9 cellular contexts compared by ENCODE assay signal in genomic region chr18:76351961-76352581, GRCh38.
DNase-seq lines count a peak whose midpoint lies in the region; ATAC-seq and TF ChIP-seq lines count a peak whose summit lies in the region.
"Had no signal": no experiment of that assay in that cellular context is flagged by ENCODE, and none has a peak within 500 bp of the region (broad histone marks: within the 10 kb centered on the region; RNA-seq: fewer than 3 reads in every experiment).

No MANE protein-coding gene starts in this region.

- H3K36me3 ChIP-seq in left lung, result peaks cover 0 to 16% of the 10 kb centered on the region in 2 donors

- peaks cover 0 to 10% of the 10 kb centered on the region in 2 donors for H3K4me1 ChIP-seq in left lung

- intact Hi-C loops in left lung (cut with DNase I), result no loop called here

- TF ChIP-seq CTCF in astrocyte of the cerebellum (IDR thresholded peaks at IDR 0.05; ENCODE audit: low read depth, low read length, missing control alignments) (no peak), left lung (IDR thresholded peaks at IDR 0.05) (no peak)

- ATAC-seq in left lung, result peak; percentile 70

- in situ Hi-C loops in astrocyte of the cerebellum (cut with HindIII; ENCODE audit: low sequenced_read_pairs), result no loop called here

- peak; percentile 93 for DNase-seq in AG08395 (ENCODE audit: low spot score)
- DNase-seq in NCI-H1092 (lab: John Stamatoyannopoulos, UW), result peak; percentile 88
- peak; percentile 27 for DNase-seq in astrocyte of the cerebellum (ENCODE audit: low read depth)
- peak; percentile 51 to 79 for DNase-seq in left lung
- no peak for DNase-seq in cortex of kidney (lab: John Stamatoyannopoulos, UW)
- DNase-seq in GM19240 (ENCODE audit: insufficient read length, low spot score), result no peak
- DNase-seq in cerebellar nuclear complex (lab: John Stamatoyannopoulos, UW), result no peak
- no peak for DNase-seq in medulla oblongata (ENCODE audit: extremely low spot score)

- H3K27me3 ChIP-seq in left lung, result peaks cover 0 to 9% of the 10 kb centered on the region in 2 donors
- H3K27me3 ChIP-seq: Peyer's patch had no signal

- H3K27ac ChIP-seq in left lung, result no peak overlapping the region
- H3K27ac ChIP-seq: Peyer's patch had no signal

- no peaks in the 10 kb centered on the region for H3K9me3 ChIP-seq in left lung
- H3K9me3 ChIP-seq: Peyer's patch had no signal

- no peak overlapping the region for H3K4me3 ChIP-seq in astrocyte of the cerebellum (ENCODE audit: low read depth, low read length)
- no peak overlapping the region for H3K4me3 ChIP-seq in left lung
- H3K4me3 ChIP-seq: Peyer's patch had no signal

Comparison
In these comparisons a context has a peak if more than half of its experiments do, and no peak if none do; other contexts are left out.
1. DNase-seq: peak in AG08395 (single experiment), NCI-H1092 (single experiment), astrocyte of the cerebellum (single experiment) and left lung (2 of 2); none in cortex of kidney (single experiment), GM19240 (single experiment), cerebellar nuclear complex (0 of 2) and medulla oblongata (single experiment).